Comparison of ENCODE assay signal across 1 cellular context in genomic region chr19:2633693-2634075, GRCh38.
TF ChIP-seq lines count a peak whose summit lies in the region.

No MANE protein-coding gene starts in this region.

TF ChIP-seq in GM23338, 12 proteins besides CTCF, POLR2A, EP300 and RAD21:
- TF ChIP-seq ZNF462 (CRISPR knock-in tag; IDR thresholded peaks at IDR 0.05): no peak
- TF ChIP-seq REST (IDR thresholded peaks at IDR 0.05; ENCODE audit: unreplicated experiment): no peak
- TF ChIP-seq EZH2phosphoT487 (IDR thresholded peaks at IDR 0.05; ENCODE audit: unreplicated experiment): no peak
- TF ChIP-seq POLR2AphosphoS5 (IDR thresholded peaks at IDR 0.05; ENCODE audit: low read depth): no peak
- TF ChIP-seq STAT1 (IDR thresholded peaks at IDR 0.05; ENCODE audit: unreplicated experiment): no peak
- TF ChIP-seq ZNF331 (CRISPR knock-in tag; IDR thresholded peaks at IDR 0.05; ENCODE audit: low read depth): no peak
- TF ChIP-seq NANOG (IDR thresholded peaks at IDR 0.05; ENCODE audit: borderline replicate concordance): no peak
- no peak for TF ChIP-seq EZH2 (IDR thresholded peaks at IDR 0.05; ENCODE audit: low read depth, unreplicated experiment)
- TF ChIP-seq CREB1 (CRISPR knock-in tag; IDR thresholded peaks at IDR 0.05; ENCODE audit: low read depth): no peak
- TF ChIP-seq JUNB (IDR thresholded peaks at IDR 0.05; ENCODE audit: unreplicated experiment): no peak
- no peak for TF ChIP-seq ETS1 (IDR thresholded peaks at IDR 0.05)
- TF ChIP-seq ZNF114 (CRISPR knock-in tag; IDR thresholded peaks at IDR 0.05): no peak
